ENCODE assay signal across 8 cellular contexts in genomic region chr16:47460301-47460754, GRCh38. TPM values are rescaled to one million over a fixed set of nuclear protein-coding genes. Genes with fewer than 3 reads are reported as not detected.
DNase-seq lines count a peak whose midpoint lies in the region; ATAC-seq and TF ChIP-seq lines count a peak whose summit lies in the region.

No MANE protein-coding gene starts in this region.

- no TSS peak for BruUV-seq in HCT116 (replicated peaks; lab: Mats Ljungman, UMichigan)

- H3K4me1 ChIP-seq in HCT116 (ENCODE audit: control insufficient read depth in 1 of 2, insufficient read depth in 2 of 2, low read length in 2 of 2) (peaks cover 6 to 13% of the 10 kb centered on the region in 2 experiments; a peak in 3 of 4 replicates), thymus (ENCODE audit: control insufficient read depth, insufficient read depth, low read length) (peaks cover 9% of the 10 kb centered on the region)

- CTCF ChIA-PET in AG04449 (lab: Yijun Ruan, JAX): interaction anchor here (0.8 to 1.8 kb wide), 8 partner anchors 9 to 705 kb away, joined by 3 to 9 read pairs (median 4); partner anchors contain the start of gene NETO2
- CTCF ChIA-PET in HCT116 (lab: Charles Lee): no interaction called here

- TF ChIP-seq CTCF in AG04449 (IDR thresholded peaks at IDR 0.05; ENCODE audit: insufficient read depth, low read length, missing control alignments): no peak
- TF ChIP-seq CTCF in HCT116 (IDR thresholded peaks at IDR 0.05 in 2 of 3, conservative IDR thresholded peaks at IDR 0.05 in 1 of 3; ENCODE audit: borderline replicate concordance in 1 of 3, insufficient read depth in 1 of 3, low read depth in 2 of 3, low read length in 2 of 3): no peak
- TF ChIP-seq CTCF in astrocyte of the cerebellum (IDR thresholded peaks at IDR 0.05; ENCODE audit: low read depth, low read length, missing control alignments): no peak

- TF ChIP-seq RAD21 in HCT116 (IDR thresholded peaks at IDR 0.05; ENCODE audit: low read depth): no peak

- TF ChIP-seq POLR2A in HCT116 (IDR thresholded peaks at IDR 0.05; ENCODE audit: borderline replicate concordance, extremely low read depth, insufficient read depth, insufficient read length): no peak

- H3K4me2 ChIP-seq in HCT116 (ENCODE audit: low read length): peak overlapping the region; percentile 85

- DNase-seq in AG04449 (ENCODE audit: low read depth, low spot score) (no peak), HCT116 (ENCODE audit: low read depth, low spot score) (no peak), astrocyte of the cerebellum (ENCODE audit: low read depth) (no peak), kidney tubule cell (ENCODE audit: low spot score) (peak; percentile 70), mesenteric fat pad (ENCODE audit: low spot score) (no peak), putamen (ENCODE audit: low spot score) (no peak)

- H3K4me3 ChIP-seq in AG04449 (ENCODE audit: low read depth, low read length): peak overlapping the region; percentile 91
- H3K4me3 ChIP-seq in HCT116 (replicated peaks in 1 of 2; ENCODE audit: low read depth in 1 of 2, low read length in 2 of 2): peak overlapping the region; percentile 67 to 83
- peak overlapping the region; percentile 92 for H3K4me3 ChIP-seq in astrocyte of the cerebellum (ENCODE audit: low read depth, low read length)
- peak overlapping the region; percentile 80 for H3K4me3 ChIP-seq in thymus (ENCODE audit: low read length)

- no peaks in the 10 kb centered on the region for H4K20me1 ChIP-seq in HCT116 (ENCODE audit: insufficient read depth)

- peaks cover 25% of the 10 kb centered on the region for H3K79me2 ChIP-seq in HCT116 (ENCODE audit: insufficient read depth, low read length)

- POLR2A ChIA-PET in AG04449 (lab: Yijun Ruan, JAX) (interaction anchor here (1.0 to 2.2 kb wide), 6 partner anchors 9 to 704 kb away, joined by 3 to 10 read pairs (median 6); partner anchors contain the start of gene NETO2), HCT116 (lab: Charles Lee) (interaction anchor here (0.9 to 1.4 kb wide), 3 partner anchors 9 to 18 kb away, joined by 3 to 5 read pairs (median 5); no protein-coding TSS in a partner anchor)

- RAD21 ChIA-PET in HCT116 (lab: Charles Lee; ENCODE audit: low non-redundant PET in 1 of 2, low total read pairs in 2 of 2, uncharacterized antibody in 2 of 2, unreplicated experiment in 2 of 2): no interaction called here

- H3K27me3 ChIP-seq in HCT116 (ENCODE audit: insufficient read depth, low read length) (no peaks in the 10 kb centered on the region), thymus (ENCODE audit: control insufficient read depth, insufficient read depth) (no peaks in the 10 kb centered on the region)

- in situ Hi-C loops in astrocyte of the cerebellum (cut with HindIII; ENCODE audit: low sequenced_read_pairs): no loop called here

- H3K9ac ChIP-seq in HCT116 (ENCODE audit: low read length): peak overlapping the region; percentile 80

- H3K36me3 ChIP-seq in HCT116 (ENCODE audit: control insufficient read depth in 1 of 2, insufficient read depth in 2 of 2, low read length in 2 of 2) (peaks cover 0 to 3% of the 10 kb centered on the region in 2 experiments; a peak in 2 of 4 replicates), thymus (ENCODE audit: control insufficient read depth, insufficient read depth) (peaks cover 3% of the 10 kb centered on the region)

- intact Hi-C loops in HCT116 (cut with micrococcal nuclease): no loop called here

- H3K9me2 ChIP-seq in HCT116 (ENCODE audit: insufficient read depth): no peaks in the 10 kb centered on the region

- H3K9me3 ChIP-seq in HCT116 (ENCODE audit: control insufficient read depth in 1 of 2, insufficient read depth in 1 of 2, low read depth in 1 of 2, low read length in 2 of 2) (no peaks in the 10 kb centered on the region), thymus (ENCODE audit: control insufficient read depth) (no peaks in the 10 kb centered on the region)

- peak overlapping the region; percentile 65 for H2AFZ ChIP-seq in HCT116 (ENCODE audit: low read depth, low read length, poor library complexity, severe bottlenecking)

- ATAC-seq in HCT116 (no peak), HG03354 (IDR thresholded peaks at IDR 0.05; ENCODE audit: poor library complexity, severe bottlenecking, unreplicated experiment) (no peak)

- 39% methylated on average over 6 of the region's 6 CpGs for WGBS in thymus

- H3K27ac ChIP-seq in HCT116 (ENCODE audit: low read depth, low read length) (peak overlapping the region; percentile 97), thymus (ENCODE audit: low read depth) (peak overlapping the region; percentile 99)

TF ChIP-seq in HCT116, 20 proteins besides CTCF, POLR2A, EP300 and RAD21:
- no peak for TF ChIP-seq ZFX (IDR thresholded peaks at IDR 0.05)
- TF ChIP-seq EZH2 (IDR thresholded peaks at IDR 0.05): no peak
- TF ChIP-seq FOSL1 (IDR thresholded peaks at IDR 0.05; ENCODE audit: low read depth): no peak
- TF ChIP-seq SP1 (IDR thresholded peaks at IDR 0.05; ENCODE audit: low read depth): no peak
- no peak for TF ChIP-seq REST (IDR thresholded peaks at IDR 0.05; ENCODE audit: low read depth)
- TF ChIP-seq YY1 (IDR thresholded peaks at IDR 0.05; ENCODE audit: extremely low read depth, insufficient replicate concordance, low read depth, low read length): no peak
- no peak for TF ChIP-seq SRF (IDR thresholded peaks at IDR 0.05; ENCODE audit: low read depth)
- TF ChIP-seq SIN3A (IDR thresholded peaks at IDR 0.05; ENCODE audit: low read depth): no peak
- no peak for TF ChIP-seq ZBTB33 (IDR thresholded peaks at IDR 0.05; ENCODE audit: extremely low read depth, insufficient replicate concordance, low read length)
- TF ChIP-seq ATF3 (IDR thresholded peaks at IDR 0.05): no peak
- TF ChIP-seq CBX3 (IDR thresholded peaks at IDR 0.05; ENCODE audit: low read depth): no peak
- TF ChIP-seq ELF1 (IDR thresholded peaks at IDR 0.05; ENCODE audit: borderline replicate concordance, low read depth): no peak
- no peak for TF ChIP-seq POLR2AphosphoS5 (IDR thresholded peaks at IDR 0.05; ENCODE audit: low read depth, low read length)

RNA-seq across cellular contexts. Expression of gene ITFG1, which starts 0.5 kb away (rescaled TPM):
- total RNA-seq in HCT116 (2021; ENCODE audit: unreplicated experiment) (24.9 TPM), mesenteric fat pad (48.7 TPM)
- polyA plus RNA-seq in HCT116 (2012): 13.5 and 19.5 TPM in 2 replicates
- 28.8 TPM for polyA plus RNA-seq in thymus

RNA-seq across cellular contexts. Expression of gene PHKB, which starts 0.8 kb away (rescaled TPM):
- total RNA-seq in HCT116 (2021; ENCODE audit: unreplicated experiment): 30.5 TPM
- 17.9 and 21.7 TPM in 2 replicates for polyA plus RNA-seq in HCT116 (2012)
- polyA plus RNA-seq in thymus: 34.7 TPM
- total RNA-seq in mesenteric fat pad: 57.8 TPM
